ENCODE assay signal across 19 cellular contexts in genomic region chr11:30789270-30789669, GRCh38.
DNase-seq lines count a peak whose midpoint lies in the region; ATAC-seq and TF ChIP-seq lines count a peak whose summit lies in the region.
"Had no signal": no experiment of that assay in that cellular context is flagged by ENCODE, and none has a peak within 500 bp of the region (broad histone marks: within the 10 kb centered on the region; RNA-seq: fewer than 3 reads in every experiment).

No MANE protein-coding gene starts in this region.

- H3K27me3 ChIP-seq in OCI-LY3 (ENCODE audit: low read depth, low read length) = no peaks in the 10 kb centered on the region
- no peaks in the 10 kb centered on the region for H3K27me3 ChIP-seq in GM23338 (ENCODE audit: insufficient read depth)
- H3K27me3 ChIP-seq: transverse colon had no signal

- H3K4me3 ChIP-seq in OCI-LY3 (ENCODE audit: low read length) (no peak overlapping the region), fibroblast of mammary gland (ENCODE audit: control insufficient read depth, low read depth, low read length) (no peak overlapping the region), GM23338 (no peak overlapping the region)
- H3K4me3 ChIP-seq: lung, prostate gland, transverse colon had no signal

- no peaks in the 10 kb centered on the region for H4K20me1 ChIP-seq in OCI-LY3 (ENCODE audit: insufficient read depth, low read length)
- no peaks in the 10 kb centered on the region for H4K20me1 ChIP-seq in GM23338 (replicated peaks; ENCODE audit: insufficient read depth)

- H3K36me3 ChIP-seq in OCI-LY3 (replicated peaks; ENCODE audit: low read depth, low read length) (no peaks in the 10 kb centered on the region), GM23338 (ENCODE audit: insufficient read depth) (no peaks in the 10 kb centered on the region)
- H3K36me3 ChIP-seq: prostate gland, transverse colon had no signal

- H2AFZ ChIP-seq in OCI-LY3 (ENCODE audit: low read depth, low read length) = peak overlapping the region; percentile 51; the same call in 1 of the 2 replicates
- no peak overlapping the region for H2AFZ ChIP-seq in GM23338

- H3K9me3 ChIP-seq in OCI-LY3 (ENCODE audit: insufficient read depth, low read length) = no peaks in the 10 kb centered on the region
- H3K9me3 ChIP-seq: prostate gland, transverse colon had no signal

- H3K4me3 Mint-ChIP-seq in GM23338 = no peak overlapping the region
- H3K4me3 Mint-ChIP-seq: CD14-positive monocyte; nephron; stimulated activated naive B cell treated with anti-CD40 and anti-IgM and Interleukin-4, amounts not matched to agents 10 μg/mL and 1 μg/mL and 100 μg/mL, for 72 hours had no signal

- peaks cover 5% of the 10 kb centered on the region; the same call in 2 of the 3 replicates for H3K9me3 Mint-ChIP-seq in GM23338
- H3K9me3 Mint-ChIP-seq: activated T-helper 2 cell treated with anti-CD3 and anti-CD28 coated beads, Interferon-gamma antibody, Interleukin-2, Interleukin-4, amounts not matched to agents 10 μg/mL and 5 μg/mL and 100 μg/mL, durations not matched to agents 14 hours and 24 hours and 36 hours had no signal

- no peaks in the 10 kb centered on the region for H3K4me1 Mint-ChIP-seq in GM23338
- H3K4me1 Mint-ChIP-seq: CD14-positive monocyte; stimulated activated naive B cell treated with anti-CD40 and anti-IgM and Interleukin-4, amounts not matched to agents 10 μg/mL and 1 μg/mL and 100 μg/mL, for 72 hours had no signal

- H3K27ac Mint-ChIP-seq in GM23338 = no peak overlapping the region
- H3K27ac Mint-ChIP-seq: activated T-helper 2 cell treated with anti-CD3 and anti-CD28 coated beads, Interferon-gamma antibody, Interleukin-2, Interleukin-4, amounts not matched to agents 10 μg/mL and 5 μg/mL and 100 μg/mL, durations not matched to agents 14 hours and 24 hours and 36 hours; CD14-positive monocyte; nephron; stimulated activated naive B cell treated with anti-CD40 and anti-IgM and Interleukin-4, amounts not matched to agents 10 μg/mL and 1 μg/mL and 100 μg/mL, for 72 hours had no signal

- TF ChIP-seq CTCF in OCI-LY3 (IDR thresholded peaks at IDR 0.05; ENCODE audit: low read depth, low read length) = no peak
- TF ChIP-seq CTCF in fibroblast of mammary gland (conservative IDR thresholded peaks at IDR 0.05; ENCODE audit: control insufficient read depth, insufficient read depth, low read depth, low read length) = no peak
- TF ChIP-seq CTCF in GM23338 (conservative IDR thresholded peaks at IDR 0.05; ENCODE audit: low read depth in 2 of 2) = no peak

- no peak overlapping the region for H3K9ac ChIP-seq in OCI-LY3 (ENCODE audit: low read length)

- H3K79me2 ChIP-seq in OCI-LY3 (ENCODE audit: low read length) (no peaks in the 10 kb centered on the region), GM23338 (replicated peaks; ENCODE audit: insufficient read depth) (no peaks in the 10 kb centered on the region)

- H3K27me3 Mint-ChIP-seq in GM23338 (ENCODE audit: insufficient read depth, low read depth, poor library complexity) = peaks cover 6% of the 10 kb centered on the region
- H3K27me3 Mint-ChIP-seq: stimulated activated naive B cell treated with anti-CD40 and anti-IgM and Interleukin-4, amounts not matched to agents 10 μg/mL and 1 μg/mL and 100 μg/mL, for 72 hours had no signal

- H3K9me2 ChIP-seq in GM23338 (ENCODE audit: insufficient read depth) = peaks cover 7% of the 10 kb centered on the region; the same call in 1 of the 2 replicates

- H3K4me2 ChIP-seq in OCI-LY3 (ENCODE audit: low read length) (no peak overlapping the region), GM23338 (no peak overlapping the region)

- H3K4me1 ChIP-seq in OCI-LY3 (ENCODE audit: low read length) = peaks cover 3% of the 10 kb centered on the region; the same call in 1 of the 2 replicates
- H3K4me1 ChIP-seq in GM23338 (ENCODE audit: insufficient read depth) = no peaks in the 10 kb centered on the region
- H3K4me1 ChIP-seq: prostate gland had no signal

- no peak for ATAC-seq in GM23338
- ATAC-seq: activated CD4-positive, CD25-positive, alpha-beta regulatory T cell treated with anti-CD3 and anti-CD28 coated beads, Interleukin-2, amount 50 U/mL, for 24 hours; stimulated activated naive B cell treated with anti-CD40 and anti-IgM and Interleukin-4, amounts not matched to agents 10 μg/mL and 1 μg/mL and 100 μg/mL, for 72 hours had no signal

- peak; percentile 77 for DNase-seq in H4 (ENCODE audit: low spot score)
- peak; percentile 34 for DNase-seq in fibroblast of mammary gland (ENCODE audit: low read depth)
- peak; percentile 73 for DNase-seq in stromal cell of bone marrow (ENCODE audit: low read depth)
- no peak for DNase-seq in HuH-7.5 (ENCODE audit: low spot score)
- DNase-seq in GM23338 (ENCODE audit: low spot score) = no peak
- no peak for DNase-seq in COLO829 (ENCODE audit: low spot score)
- DNase-seq: NCI-H1092; NCI-H2107; NCI-H526 treated with DMSO at 0.1 percent for 48 hours; stimulated activated naive B cell treated with anti-CD40 and anti-IgM and Interleukin-4, amounts not matched to agents 10 μg/mL and 1 μg/mL and 100 μg/mL, for 72 hours; T-helper 9 cell; transverse colon had no signal

- H3F3A ChIP-seq in GM23338 (replicated peaks; ENCODE audit: low read depth) = no peaks in the 10 kb centered on the region

- H3K27ac ChIP-seq in OCI-LY3 (ENCODE audit: low read length) = no peak overlapping the region
- H3K27ac ChIP-seq in GM23338 (ENCODE audit: low read depth) = no peak overlapping the region
- H3K27ac ChIP-seq: prostate gland, transverse colon had no signal

- peaks cover 2% of the 10 kb centered on the region; the same call in 2 of the 3 replicates for H3K36me3 Mint-ChIP-seq in GM23338 (ENCODE audit: low read depth)
- H3K36me3 Mint-ChIP-seq: CD14-positive monocyte; stimulated activated naive B cell treated with anti-CD40 and anti-IgM and Interleukin-4, amounts not matched to agents 10 μg/mL and 1 μg/mL and 100 μg/mL, for 72 hours had no signal

TF ChIP-seq in GM23338, 12 proteins besides CTCF, POLR2A, EP300 and RAD21:
- TF ChIP-seq EZH2phosphoT487 (IDR thresholded peaks at IDR 0.05; ENCODE audit: unreplicated experiment) (no peak), STAT1 (IDR thresholded peaks at IDR 0.05; ENCODE audit: unreplicated experiment) (no peak), ZNF331 (CRISPR knock-in tag; IDR thresholded peaks at IDR 0.05; ENCODE audit: low read depth) (no peak), ZNF114 (CRISPR knock-in tag; IDR thresholded peaks at IDR 0.05) (no peak), EZH2 (IDR thresholded peaks at IDR 0.05; ENCODE audit: low read depth, unreplicated experiment) (no peak)

Comparison
In these comparisons a context has a peak if more than half of its experiments do, and no peak if none do; other contexts are left out.
1. DNase-seq: peak in H4 (single experiment), fibroblast of mammary gland (single experiment) and stromal cell of bone marrow (single experiment); none in HuH-7.5 (single experiment), GM23338 (single experiment) and COLO829 (single experiment).